In genomic region chr1:32817159-32817814, GRCh38 we compare ENCODE assay signal across 8 cellular contexts. TPM values are rescaled to one million over a fixed set of nuclear protein-coding genes. Genes with fewer than 3 reads are reported as not detected.
DNase-seq lines count a peak whose midpoint lies in the region; FAIRE-seq and TF ChIP-seq lines count a peak whose summit lies in the region.

Gene S100PBP, plus strand, starts transcription at chr1:32817653. Its CDS starts 8,447 bp downstream, at chr1:32826100.
Gene YARS1, minus strand, starts transcription at chr1:32817358. Its CDS starts 114 bp downstream, at chr1:32817244.

- no peaks in the 10 kb centered on the region for H3K36me3 ChIP-seq in neutrophil

- FAIRE-seq in frontal cortex (lab: Jason Lieb, UNC) = no peak

- peak; percentile 99 for DNase-seq in GM03348 (ENCODE audit: low spot score)
- DNase-seq in HFF-Myc (ENCODE audit: extremely low read depth, low read depth) = peak; percentile 94
- DNase-seq in NAMALWA (ENCODE audit: low spot score) = peak; percentile 99
- peak; percentile 97 for DNase-seq in SK-N-DZ (ENCODE audit: low spot score)
- peak; percentile 100 for DNase-seq in activated naive CD4-positive, alpha-beta T cell treated with anti-CD3 and anti-CD28 coated beads for 36 hours
- DNase-seq in frontal cortex (ENCODE audit: low spot score in 2 of 2) = peak; percentile 97 to 99
- peak; percentile 84 to 100 (median 98) for DNase-seq in substantia nigra (lab: John Stamatoyannopoulos, UW)

- H3K4me3 ChIP-seq in HFF-Myc (replicated peaks; ENCODE audit: low read depth, low read length) = peak within 1 kb of the TSS; percentile 75
- H3K4me3 ChIP-seq in neutrophil (ENCODE audit: low read depth in 1 of 2, low read length in 1 of 2) = peak within 1 kb of the TSS; percentile 85 to 98

- no peaks in the 10 kb centered on the region for H3K9me3 Mint-ChIP-seq in activated naive CD4-positive, alpha-beta T cell treated with anti-CD3 and anti-CD28 coated beads for 36 hours

- no peak for TF ChIP-seq CTCF in HFF-Myc (IDR thresholded peaks at IDR 0.05; ENCODE audit: low read depth, low read length, missing control alignments)
- TF ChIP-seq CTCF in neutrophil (IDR thresholded peaks at IDR 0.05) = peak; percentile 79

- H3K4me1 Mint-ChIP-seq in activated naive CD4-positive, alpha-beta T cell treated with anti-CD3 and anti-CD28 coated beads for 36 hours (ENCODE audit: low read depth) = peaks cover 51% of the 10 kb centered on the region

- peaks cover 39% of the 10 kb centered on the region for H3K36me3 Mint-ChIP-seq in activated naive CD4-positive, alpha-beta T cell treated with anti-CD3 and anti-CD28 coated beads for 36 hours (ENCODE audit: low read depth)

- intact Hi-C loops in activated naive CD4-positive, alpha-beta T cell treated with anti-CD3 and anti-CD28 coated beads for 36 hours (cut with micrococcal nuclease) = loop anchor here (1.0 to 10.0 kb wide), 9 partner anchors 18 to 882 kb away; partner anchors contain the start of genes AK2, LCK, PTP4A2 and RNF19B

- peak within 1 kb of the TSS; percentile 92 for H3K4me3 Mint-ChIP-seq in activated naive CD4-positive, alpha-beta T cell treated with anti-CD3 and anti-CD28 coated beads for 36 hours

- peaks cover 35 to 36% of the 10 kb centered on the region in 2 experiments for H3K4me1 ChIP-seq in neutrophil (ENCODE audit: control insufficient read depth in 1 of 2, insufficient read depth in 1 of 2, low read depth in 1 of 2, low read length in 1 of 2)

- H3K9me3 ChIP-seq in neutrophil = no peaks in the 10 kb centered on the region

- CTCF ChIA-PET in activated naive CD4-positive, alpha-beta T cell treated with anti-CD3 and anti-CD28 coated beads for 36 hours (lab: Charles Lee) = interaction anchor here (1.0 to 1.1 kb wide), 2 partner anchors 12 to 56 kb away, joined by 3 read pairs; no protein-coding TSS in a partner anchor

- no peaks in the 10 kb centered on the region for H3K27me3 ChIP-seq in neutrophil

- H3K27ac ChIP-seq in neutrophil (peak within 1 kb of the TSS; percentile 89), substantia nigra (ENCODE audit: low read depth, low read length, poor library complexity, severe bottlenecking) (peak within 1 kb of the TSS; percentile 89)

- H3K27ac Mint-ChIP-seq in activated naive CD4-positive, alpha-beta T cell treated with anti-CD3 and anti-CD28 coated beads for 36 hours = peak within 1 kb of the TSS; percentile 94

- H3K27me3 Mint-ChIP-seq in activated naive CD4-positive, alpha-beta T cell treated with anti-CD3 and anti-CD28 coated beads for 36 hours (ENCODE audit: low read depth) = no peaks in the 10 kb centered on the region

RNA-seq across cellular contexts. Expression of gene S100PBP, which starts in this region (rescaled TPM):
- 27.6 and 30.1 TPM in 2 replicates for polyA plus RNA-seq in SK-N-DZ (2014; cell fraction: cytosol; rRNA removed)
- polyA plus RNA-seq in SK-N-DZ (2014; cell fraction: nucleus; rRNA removed) = 32.6 and 50.4 TPM in 2 replicates
- 10 to 100 TPM; 26.1 to 31.2 TPM for total RNA-seq in activated naive CD4-positive, alpha-beta T cell treated with anti-CD3 and anti-CD28 coated beads for 36 hours
- total RNA-seq in frontal cortex = 42.4 TPM

RNA-seq across cellular contexts. Expression of gene YARS1, which starts in this region (rescaled TPM):
- polyA plus RNA-seq in SK-N-DZ (2014; cell fraction: cytosol; rRNA removed) = 57.1 and 64.9 TPM in 2 replicates
- polyA plus RNA-seq in SK-N-DZ (2014; cell fraction: nucleus; rRNA removed) = 79.6 and 96.0 TPM in 2 replicates
- 100 to 1,000 TPM; 293 to 312 TPM for total RNA-seq in activated naive CD4-positive, alpha-beta T cell treated with anti-CD3 and anti-CD28 coated beads for 36 hours
- 42.4 TPM for total RNA-seq in frontal cortex

Comparison
In these comparisons a context has a peak if more than half of its experiments do, and no peak if none do; other contexts are left out.
1. Peak in every context shown above with its lines: DNase-seq, H3K4me3 ChIP-seq and H3K27ac ChIP-seq.